Comparison of ENCODE assay signal across 8 cellular contexts in the genomic region with DNA sequence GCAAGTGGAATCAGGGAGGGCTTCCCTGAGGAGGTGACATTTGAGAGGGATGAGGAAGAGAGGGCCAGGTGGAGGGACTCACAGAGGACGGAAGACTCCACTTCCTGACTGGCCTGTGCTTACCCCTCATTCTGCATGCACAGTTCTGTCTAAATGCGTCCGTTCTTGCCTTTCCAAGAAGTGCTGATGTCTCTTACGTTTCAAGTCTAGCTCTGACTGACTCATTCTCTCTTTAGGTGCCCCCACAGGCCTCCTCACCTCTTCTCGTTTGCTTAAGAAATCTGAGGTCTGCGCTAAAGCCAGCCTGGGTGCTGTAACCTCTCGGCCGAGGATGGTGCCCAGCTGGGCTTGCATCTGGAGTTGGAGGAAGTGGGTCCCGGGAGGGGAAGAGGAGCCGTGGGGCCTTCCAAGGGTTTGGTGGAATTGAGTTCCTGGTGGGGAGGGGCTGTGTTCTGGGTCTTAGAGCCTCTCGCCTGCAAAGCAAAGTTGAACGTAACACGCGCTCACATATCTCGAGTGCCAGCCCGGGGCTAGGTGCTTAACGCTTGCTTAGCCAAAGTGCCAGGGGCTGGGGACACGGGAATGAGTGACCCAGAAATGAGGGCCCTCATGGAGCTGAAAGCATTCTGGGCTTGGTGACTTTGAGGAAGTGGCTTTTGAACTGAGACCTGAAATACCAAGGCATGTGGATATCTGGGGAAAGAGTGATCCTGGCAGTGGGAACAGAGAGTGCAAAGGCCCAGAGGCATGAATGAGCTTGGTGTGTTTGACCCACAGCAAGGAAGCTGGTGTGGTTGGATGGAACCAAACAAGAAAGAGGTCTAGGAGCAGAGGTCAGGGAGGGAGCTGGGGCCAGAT. TPM values are rescaled to one million over a fixed set of nuclear protein-coding genes. Genes with fewer than 3 reads are reported as not detected.
DNase-seq lines count a peak whose midpoint lies in the region; ATAC-seq and TF ChIP-seq lines count a peak whose summit lies in the region.

No MANE protein-coding gene starts in this region.

- H3K27me3 ChIP-seq in CD4-positive, alpha-beta T cell (ENCODE audit: control insufficient read depth, insufficient read depth, low read length) = no peaks in the 10 kb centered on the region
- H3K27me3 ChIP-seq in heart right ventricle (peaks cover 0 to 14% (median 0%) of the 10 kb centered on the region in 7 donors), spleen (replicated peaks in 1 of 7) (no peaks in the 10 kb centered on the region)

- H3K27me3 Mint-ChIP-seq in CD4-positive, alpha-beta T cell = no peaks in the 10 kb centered on the region
- H3K27me3 Mint-ChIP-seq in activated T-cell treated with anti-CD3 and anti-CD28 coated beads, Interleukin-2, amount 50 U/mL, for 72 hours (ENCODE audit: low read depth) = no peaks in the 10 kb centered on the region

- peak overlapping the region; percentile 89 for H3K27ac Mint-ChIP-seq in CD4-positive, alpha-beta T cell
- peak overlapping the region; percentile 95 for H3K27ac Mint-ChIP-seq in activated T-cell treated with anti-CD3 and anti-CD28 coated beads, Interleukin-2, amount 50 U/mL, for 72 hours

- CTCF ChIA-PET in CD4-positive, alpha-beta T cell (lab: Charles Lee) = interaction anchor here (0.8 to 8.5 kb wide), 11 partner anchors 9 to 149 kb away, joined by 3 to 75 read pairs (median 7); no protein-coding TSS in a partner anchor

- ATAC-seq in CD4-positive, alpha-beta T cell (ENCODE audit: poor library complexity) = peak; percentile 70
- peak; percentile 74 to 81 for ATAC-seq in activated T-cell treated with anti-CD3 and anti-CD28 coated beads, Interleukin-2, amount 50 U/mL, for 72 hours (replicated peaks in 1 of 2)
- ATAC-seq in heart right ventricle (peak in 2 of 8 donors; percentile 11 to 21), GM21390 (IDR thresholded peaks at IDR 0.05; ENCODE audit: unreplicated experiment) (no peak), GM18858 (IDR thresholded peaks at IDR 0.05; ENCODE audit: unreplicated experiment) (no peak), GM19397 (IDR thresholded peaks at IDR 0.05; ENCODE audit: unreplicated experiment) (no peak)

- H3K4me3 ChIP-seq in heart right ventricle (peak overlapping the region in 2 of 10 donors; percentile 14 to 19), spleen (peak overlapping the region in 7 of 8 donors; percentile 3 to 79 (median 20))

- POLR2A ChIA-PET in CD4-positive, alpha-beta T cell (lab: Charles Lee) = interaction anchor here (0.8 to 5.0 kb wide), 15 partner anchors 10 to 145 kb away, joined by 3 to 68 read pairs (median 5); a partner anchor contains a TSS

- peaks cover 86% of the 10 kb centered on the region for H3K4me1 Mint-ChIP-seq in CD4-positive, alpha-beta T cell (ENCODE audit: low read depth)
- H3K4me1 Mint-ChIP-seq in activated T-cell treated with anti-CD3 and anti-CD28 coated beads, Interleukin-2, amount 50 U/mL, for 72 hours (ENCODE audit: low read depth) = peaks cover 83% of the 10 kb centered on the region

- TF ChIP-seq POLR2A in spleen (IDR thresholded peaks at IDR 0.05) = no peak

- peak overlapping the region; percentile 94 for H3K27ac ChIP-seq in CD4-positive, alpha-beta T cell (ENCODE audit: low read depth, low read length)
- H3K27ac ChIP-seq in heart right ventricle (peak overlapping the region in 7 of 10 donors; percentile 3 to 100 (median 80)), spleen (peak overlapping the region; percentile 48 to 100 (median 98))

- no peaks in the 10 kb centered on the region for H3K9me3 Mint-ChIP-seq in CD4-positive, alpha-beta T cell
- no peaks in the 10 kb centered on the region for H3K9me3 Mint-ChIP-seq in activated T-cell treated with anti-CD3 and anti-CD28 coated beads, Interleukin-2, amount 50 U/mL, for 72 hours

- peaks cover 0 to 91% (median 32%) of the 10 kb centered on the region in 9 donors for H3K4me1 ChIP-seq in heart right ventricle
- peaks cover 62 to 95% (median 93%) of the 10 kb centered on the region in 6 donors for H3K4me1 ChIP-seq in spleen

- peaks cover 56% of the 10 kb centered on the region for H3K36me3 Mint-ChIP-seq in CD4-positive, alpha-beta T cell (ENCODE audit: low read depth)
- H3K36me3 Mint-ChIP-seq in activated T-cell treated with anti-CD3 and anti-CD28 coated beads, Interleukin-2, amount 50 U/mL, for 72 hours (ENCODE audit: insufficient read depth in 2 of 2) = peaks cover 45 to 65% of the 10 kb centered on the region in 2 donors

- intact Hi-C loops in CD4-positive, alpha-beta T cell (cut with DNase I, micrococcal nuclease) = loop anchor here (1.0 to 5.0 kb wide), 5 partner anchors 46 to 141 kb away; no protein-coding TSS in a partner anchor
- intact Hi-C loops in heart right ventricle (cut with DNase I) (loop anchor here in 6 of 10 donors (5.0 to 10.0 kb wide), 5 partner anchors 46 to 84 kb away; no protein-coding TSS in a partner anchor), spleen (cut with DNase I; ENCODE audit: low total_unique reads) (loop anchor here (10.0 kb wide), 1 partner anchor 54 kb away; a partner anchor contains a TSS)

- peak overlapping the region; percentile 86 for H3K4me3 Mint-ChIP-seq in CD4-positive, alpha-beta T cell
- H3K4me3 Mint-ChIP-seq in activated T-cell treated with anti-CD3 and anti-CD28 coated beads, Interleukin-2, amount 50 U/mL, for 72 hours = peak overlapping the region; percentile 97 to 99

- no peak for TF ChIP-seq CTCF in CD4-positive, alpha-beta T cell (IDR thresholded peaks at IDR 0.05)
- TF ChIP-seq CTCF in heart right ventricle (IDR thresholded peaks at IDR 0.05) (no peak), spleen (IDR thresholded peaks at IDR 0.05 in 8 of 11, conservative IDR thresholded peaks at IDR 0.05 in 3 of 11) (no peak)

- peak; percentile 20 to 54 (median 41) for DNase-seq in CD4-positive, alpha-beta T cell
- peak; percentile 56 to 62 for DNase-seq in Kasumi-1 (lab: John Stamatoyannopoulos, UW)
- DNase-seq in activated T-cell treated with anti-CD3 and anti-CD28 coated beads, Interleukin-2, amount 50 U/mL, for 72 hours = peak; percentile 73 to 78
- peak in 1 of 2 donors; percentile 53 for DNase-seq in heart right ventricle
- peak; percentile 84 for DNase-seq in spleen

- no peaks in the 10 kb centered on the region for H3K9me3 ChIP-seq in CD4-positive, alpha-beta T cell (ENCODE audit: control insufficient read depth, low read length)
- H3K9me3 ChIP-seq in heart right ventricle (no peaks in the 10 kb centered on the region), spleen (no peaks in the 10 kb centered on the region)

- 35 to 43% methylated on average over 18 of the region's 18 CpGs for WGBS in heart right ventricle, 2 donors
- WGBS in spleen, 5 donors = 9 to 18% (median 16%) methylated on average over 18 of the region's 18 CpGs

- H3K36me3 ChIP-seq in heart right ventricle = peaks cover 0 to 39% (median 0%) of the 10 kb centered on the region in 9 donors
- H3K36me3 ChIP-seq in spleen = peaks cover 0 to 17% (median 0%) of the 10 kb centered on the region in 6 donors

RNA-seq across cellular contexts. Expression of a gene that starts 4.9 kb away (rescaled TPM):
- total RNA-seq in CD4-positive, alpha-beta T cell = 100 to 1,000 TPM; 145 to 147 TPM
- 100 to 1,000 TPM; 313 to 348 TPM for total RNA-seq in activated T-cell treated with anti-CD3 and anti-CD28 coated beads, Interleukin-2, amount 50 U/mL, for 72 hours
- 10 to 100 TPM in 4 of 10 donors, 1 to 10 TPM in 6; 5.0 to 28.9 (median 9.7) TPM for total RNA-seq in heart right ventricle
- 10 to 100 TPM; 10.0 to 10.2 TPM for polyA plus RNA-seq in heart right ventricle
- total RNA-seq in spleen = 100 to 1,000 TPM in 6 of 7 donors, 10 to 100 TPM in 1; 78.0 to 319 (median 215) TPM
- polyA plus RNA-seq in spleen = 10 to 100 TPM; 39.3 to 55.5 (median 48.9) TPM

RNA-seq across cellular contexts. Expression of a gene that starts 50.1 kb away (rescaled TPM):
- 10 to 100 TPM; 31.9 to 33.9 TPM for total RNA-seq in CD4-positive, alpha-beta T cell
- total RNA-seq in activated T-cell treated with anti-CD3 and anti-CD28 coated beads, Interleukin-2, amount 50 U/mL, for 72 hours = 100 to 1,000 TPM; 119 to 165 TPM
- 10 to 100 TPM; 33.5 to 46.3 (median 38.1) TPM for total RNA-seq in heart right ventricle
- 10 to 100 TPM; 36.1 to 57.1 TPM for polyA plus RNA-seq in heart right ventricle
- 10 to 100 TPM; 18.4 to 41.4 (median 31.7) TPM for total RNA-seq in spleen
- 10 to 100 TPM; 37.9 to 79.0 (median 41.4) TPM for polyA plus RNA-seq in spleen

Comparison
In these comparisons a context has a peak if more than half of its experiments do, and no peak if none do; other contexts are left out.
1. ATAC-seq: peak in CD4-positive, alpha-beta T cell (single experiment) and activated T-cell treated with anti-CD3 and anti-CD28 coated beads, Interleukin-2, amount 50 U/mL, for 72 hours (2 of 2); none in GM21390 (single experiment), GM18858 (single experiment) and GM19397 (single experiment).
2. Peak in every context shown above with its lines, with median percentiles within 50 percentile points of each other: H3K27ac ChIP-seq.